ENCODE assay signal across 15 cellular contexts in genomic region chr16:12185563-12185962, GRCh38.
DNase-seq lines count a peak whose midpoint lies in the region; ATAC-seq, FAIRE-seq and TF ChIP-seq lines count a peak whose summit lies in the region.
"Had no signal": no experiment of that assay in that cellular context is flagged by ENCODE, and none has a peak within 500 bp of the region (broad histone marks: within the 10 kb centered on the region; RNA-seq: fewer than 3 reads in every experiment).

No MANE protein-coding gene starts in this region.

- BruUV-seq in HepG2 (replicated peaks; lab: Mats Ljungman, UMichigan) (no TSS peak), K562 (replicated peaks; lab: Mats Ljungman, UMichigan) (no TSS peak)

- CTCF ChIA-PET in HepG2 (lab: Yijun Ruan, JAX; ENCODE audit: low intra/inter-chr PET ratio, low total read pairs): interaction anchor here (1.4 kb wide), 1 partner anchor 91 kb away, joined by 3 read pairs; no protein-coding TSS in a partner anchor
- CTCF ChIA-PET in K562 (lab: Yijun Ruan, JAX; ENCODE audit: low intra/inter-chr PET ratio): no interaction called here

- no peak overlapping the region for H2BK5ac ChIP-seq in neuronal stem cell (ENCODE audit: low read length)

- TF ChIP-seq POLR2A in HepG2 (IDR thresholded peaks at IDR 0.05; ENCODE audit: insufficient read depth in 1 of 2, low read depth in 2 of 2, low read length in 2 of 2) (no peak), right lobe of liver (IDR thresholded peaks at IDR 0.05) (no peak), K562 (conservative IDR thresholded peaks at IDR 0.05) (no peak)

- TF ChIP-seq EP300 in HepG2 (IDR thresholded peaks at IDR 0.05; ENCODE audit: low read depth in 2 of 2, low read length in 2 of 2): no peak
- no peak for TF ChIP-seq EP300 in HepG2 (CRISPR knock-in tag; IDR thresholded peaks at IDR 0.05; ENCODE audit: borderline replicate concordance)
- no peak for TF ChIP-seq EP300 in K562 (IDR thresholded peaks at IDR 0.05; ENCODE audit: low read length)

- no peak overlapping the region for H3K23ac ChIP-seq in neuronal stem cell (ENCODE audit: low read depth, low read length, poor library complexity)

- H2AFZ ChIP-seq in HepG2 (ENCODE audit: low read length): no peak overlapping the region
- no peak overlapping the region for H2AFZ ChIP-seq in K562 (ENCODE audit: low read depth, low read length)
- no peak overlapping the region for H2AFZ ChIP-seq in neuronal stem cell (ENCODE audit: low read length)

- in situ Hi-C loops in HepG2 (cut with HindIII; ENCODE audit: extremely low pct_ligation_motif_present, low pct_unique_long_range_greater_than_20kb) (no loop called here), K562 (cut with MboI) (no loop called here)

- H4K91ac ChIP-seq in neuronal stem cell (ENCODE audit: low read depth, low read length, poor library complexity): no peak overlapping the region

- ATAC-seq in HepG2: no peak
- ATAC-seq in right lobe of liver: no peak
- no peak for ATAC-seq in K562
- ATAC-seq in GM21717 (IDR thresholded peaks at IDR 0.05; ENCODE audit: unreplicated experiment): no peak

- no peak overlapping the region for H3K14ac ChIP-seq in neuronal stem cell (ENCODE audit: low read length)

- no peaks in the 10 kb centered on the region for H3K79me2 ChIP-seq in HepG2 (ENCODE audit: insufficient read depth, low read length)
- H3K79me2 ChIP-seq in K562 (ENCODE audit: control insufficient read depth, insufficient read depth, low read length): no peaks in the 10 kb centered on the region

- H3K4me1 ChIP-seq in HepG2 (ENCODE audit: insufficient read depth, low read length) (peaks cover 28% of the 10 kb centered on the region), right lobe of liver (peaks cover 0 to 35% (median 17%) of the 10 kb centered on the region in 4 donors), K562 (replicated peaks in 1 of 2; ENCODE audit: control insufficient read depth in 2 of 2, insufficient read depth in 2 of 2, low read length in 2 of 2) (no peaks in the 10 kb centered on the region), neuronal stem cell (ENCODE audit: control insufficient read depth in 2 of 2, insufficient read depth in 1 of 2, low read depth in 1 of 2, low read length in 2 of 2) (peaks cover 0 to 22% of the 10 kb centered on the region in 2 donors)
- H3K4me1 ChIP-seq: HAP-1 had no signal

- no peaks in the 10 kb centered on the region for H3K79me1 ChIP-seq in neuronal stem cell (ENCODE audit: low read depth, low read length)

- H2BK12ac ChIP-seq in neuronal stem cell (ENCODE audit: low read length): no peak overlapping the region

- no peak overlapping the region for H2BK120ac ChIP-seq in neuronal stem cell (ENCODE audit: low read depth, low read length)

- H3K27me3 ChIP-seq in HepG2 (ENCODE audit: control insufficient read depth in 1 of 2, insufficient read depth in 2 of 2, low read length in 2 of 2) (no peaks in the 10 kb centered on the region), right lobe of liver (no peaks in the 10 kb centered on the region), K562 (ENCODE audit: control insufficient read depth in 2 of 2, insufficient read depth in 2 of 2, low read length in 2 of 2) (peaks cover 0 to 14% of the 10 kb centered on the region in 2 experiments; a peak in 2 of 5 replicates), neuronal stem cell (ENCODE audit: control insufficient read depth in 3 of 3, insufficient read depth in 3 of 3, low read depth in 1 of 3, low read length in 3 of 3) (no peaks in the 10 kb centered on the region)
- H3K27me3 ChIP-seq: BLaER1 treated with 17β-estradiol and CSF1 and Interleukin-3, amounts not matched to agents 10 nM and 100 nM had no signal

- H3K36me3 ChIP-seq in HepG2 (replicated peaks in 1 of 2; ENCODE audit: control insufficient read depth in 1 of 2, insufficient read depth in 2 of 2, low read length in 2 of 2) (no peaks in the 10 kb centered on the region), right lobe of liver (no peaks in the 10 kb centered on the region), K562 (ENCODE audit: control insufficient read depth, insufficient read depth, low read length) (no peaks in the 10 kb centered on the region), neuronal stem cell (replicated peaks in 1 of 2; ENCODE audit: control insufficient read depth in 2 of 2, insufficient read depth in 2 of 2, low read length in 2 of 2) (no peaks in the 10 kb centered on the region)
- H3K36me3 ChIP-seq: HAP-1 had no signal

- no peak for DNase-seq in HepG2 (ENCODE audit: low spot score)
- DNase-seq in right lobe of liver: no peak
- no peak for DNase-seq in K562 (ENCODE audit: extremely low read depth in 1 of 4, low spot score in 3 of 4)
- no peak for DNase-seq in neuronal stem cell (ENCODE audit: low spot score)
- no peak for DNase-seq in NCI-H2227 treated with DMSO at 0.1 percent for 48 hours (lab: John Stamatoyannopoulos, UW)
- no peak for DNase-seq in anterior cingulate cortex (lab: John Stamatoyannopoulos, UW)
- DNase-seq in ureter (ENCODE audit: low spot score): no peak
- DNase-seq: ACHN; Calu3; CD4-positive, CD25-positive, alpha-beta regulatory T cell; DMS 273 treated with DMSO at 0.1 percent for 48 hours; GOT3 had no signal

- H3K9me3 ChIP-seq in HepG2 (ENCODE audit: low read length) (no peaks in the 10 kb centered on the region), right lobe of liver (no peaks in the 10 kb centered on the region), K562 (replicated peaks; ENCODE audit: control insufficient read depth, insufficient read depth, low read depth, low read length) (no peaks in the 10 kb centered on the region), neuronal stem cell (replicated peaks in 1 of 2; ENCODE audit: control insufficient read depth in 2 of 2, insufficient read depth in 1 of 2, low read depth in 1 of 2, low read length in 2 of 2) (no peaks in the 10 kb centered on the region)
- H3K9me3 ChIP-seq: BLaER1 treated with 17β-estradiol and CSF1 and Interleukin-3, amounts not matched to agents 10 nM and 100 nM; HAP-1 had no signal

- no peak overlapping the region for H2BK15ac ChIP-seq in neuronal stem cell (ENCODE audit: low read length)

- no peak overlapping the region for H3K4ac ChIP-seq in neuronal stem cell (ENCODE audit: low read length)

- intact Hi-C loops in HepG2 (cut with micrococcal nuclease; ENCODE audit: unreplicated experiment): no loop called here
- intact Hi-C loops in right lobe of liver (cut with DNase I): no loop called here
- intact Hi-C loops in K562 (cut with micrococcal nuclease): no loop called here

- 79% methylated on average over 7 of the region's 7 CpGs for WGBS in HepG2 (ENCODE audit: low lambda C conversion rate)
- 76% methylated on average over 7 of the region's 7 CpGs for WGBS in right lobe of liver (ENCODE audit: insufficient coverage, low coverage, low lambda C conversion rate, missing lambda C conversion rate)
- WGBS in K562 (ENCODE audit: insufficient coverage, low coverage, missing lambda C conversion rate): 5% methylated on average over 7 of the region's 7 CpGs
- WGBS in neuronal stem cell (ENCODE audit: extremely low coverage in 2 of 2, insufficient read length in 2 of 2, insufficient replicate concordance in 1 of 2), 2 donors: no CpG with 5 or more reads among the region's 7 CpGs

- TF ChIP-seq CTCF in HepG2 (CRISPR knock-in tag; IDR thresholded peaks at IDR 0.05): no peak
- TF ChIP-seq CTCF in right lobe of liver (IDR thresholded peaks at IDR 0.05): no peak
- no peak for TF ChIP-seq CTCF in K562 (IDR thresholded peaks at IDR 0.05 in 2 of 3, conservative IDR thresholded peaks at IDR 0.05 in 1 of 3; ENCODE audit: insufficient read depth in 2 of 3, low read depth in 1 of 3, low read length in 3 of 3)

- H3K18ac ChIP-seq in neuronal stem cell (ENCODE audit: low read length): peak overlapping the region; percentile 20

- no peak overlapping the region for H2AK5ac ChIP-seq in neuronal stem cell (ENCODE audit: low read depth, low read length)

- H3K4me3 ChIP-seq in HepG2 (replicated peaks in 1 of 3; ENCODE audit: insufficient read depth in 1 of 3, low read depth in 2 of 3, low read length in 3 of 3): no peak overlapping the region
- no peak overlapping the region for H3K4me3 ChIP-seq in right lobe of liver
- H3K4me3 ChIP-seq in K562: no peak overlapping the region
- no peak overlapping the region for H3K4me3 ChIP-seq in neuronal stem cell (ENCODE audit: low read length in 2 of 2)
- H3K4me3 ChIP-seq: BLaER1 treated with 17β-estradiol and CSF1 and Interleukin-3, amounts not matched to agents 10 nM and 100 nM; HAP-1 had no signal

- H3K4me2 ChIP-seq in HepG2 (ENCODE audit: low read depth, low read length) (no peak overlapping the region), K562 (ENCODE audit: insufficient read depth, low read length) (no peak overlapping the region), neuronal stem cell (ENCODE audit: insufficient read depth, low read length, poor library complexity, severe bottlenecking) (no peak overlapping the region)
- H3K4me2 ChIP-seq: BLaER1 treated with 17β-estradiol and CSF1 and Interleukin-3, amounts not matched to agents 10 nM and 100 nM had no signal

- FAIRE-seq in HepG2 (lab: Jason Lieb, UNC) (peak; percentile 37), K562 (lab: Jason Lieb, UNC) (no peak)

- POLR2A ChIA-PET in HepG2 (lab: Yijun Ruan, JAX): no interaction called here
- POLR2A ChIA-PET in K562 (lab: Yijun Ruan, JAX): interaction anchor here (0.6 to 1.6 kb wide), 2 partner anchors 16 to 580 kb away, joined by 3 to 4 read pairs; no protein-coding TSS in a partner anchor

- H3K9me1 ChIP-seq in K562 (ENCODE audit: control insufficient read depth, insufficient read depth, low read length): no peaks in the 10 kb centered on the region

- H3K9ac ChIP-seq in HepG2 (ENCODE audit: insufficient read depth, low read depth, low read length) (no peak overlapping the region), K562 (ENCODE audit: insufficient read depth in 1 of 2, low read depth in 2 of 2, low read length in 2 of 2) (no peak overlapping the region), neuronal stem cell (ENCODE audit: low read depth, low read length, poor library complexity) (no peak overlapping the region)
- H3K9ac ChIP-seq: BLaER1 treated with 17β-estradiol and CSF1 and Interleukin-3, amounts not matched to agents 10 nM and 100 nM had no signal

- H3K27ac ChIP-seq in HepG2 (ENCODE audit: extremely low read length, insufficient read depth, low read length) (no peak overlapping the region), right lobe of liver (no peak overlapping the region), K562 (ENCODE audit: extremely low read depth, low read depth, low read length) (no peak overlapping the region), neuronal stem cell (replicated peaks; ENCODE audit: low read length) (no peak overlapping the region)
- H3K27ac ChIP-seq: BLaER1 treated with 17β-estradiol and CSF1 and Interleukin-3, amounts not matched to agents 10 nM and 100 nM had no signal

- no peak overlapping the region for H4K8ac ChIP-seq in neuronal stem cell (ENCODE audit: low read depth, low read length)

- TF ChIP-seq RAD21 in HepG2 (CRISPR knock-in tag; IDR thresholded peaks at IDR 0.05): no peak
- TF ChIP-seq RAD21 in K562 (CRISPR knock-in tag; conservative IDR thresholded peaks at IDR 0.05 in 1 of 2, IDR thresholded peaks at IDR 0.05 in 1 of 2): no peak

- no peaks in the 10 kb centered on the region for H4K20me1 ChIP-seq in HepG2 (ENCODE audit: insufficient read depth, low read length)
- H4K20me1 ChIP-seq in K562 (replicated peaks; ENCODE audit: control insufficient read depth, insufficient read depth, low read length): 0 out of 2 replicates have a peak, but pooled peaks cover 3% of the 10 kb centered on the region

TF ChIP-seq in K562, 482 proteins besides CTCF, POLR2A, EP300 and RAD21 (continues in another document):
- no peak for TF ChIP-seq NBN (IDR thresholded peaks at IDR 0.05; ENCODE audit: low read depth)

Comparison
In these comparisons a context has a peak if more than half of its experiments do, and no peak if none do; other contexts are left out.
1. Of the 241 proteins assayed by ChIP-seq in both HepG2 and K562: peak only in HepG2: none; only in K562: CEBPB and KDM1A; in both: none; in neither: 239.